Comparison of ENCODE assay signal across 33 cellular contexts in the genomic region with DNA sequence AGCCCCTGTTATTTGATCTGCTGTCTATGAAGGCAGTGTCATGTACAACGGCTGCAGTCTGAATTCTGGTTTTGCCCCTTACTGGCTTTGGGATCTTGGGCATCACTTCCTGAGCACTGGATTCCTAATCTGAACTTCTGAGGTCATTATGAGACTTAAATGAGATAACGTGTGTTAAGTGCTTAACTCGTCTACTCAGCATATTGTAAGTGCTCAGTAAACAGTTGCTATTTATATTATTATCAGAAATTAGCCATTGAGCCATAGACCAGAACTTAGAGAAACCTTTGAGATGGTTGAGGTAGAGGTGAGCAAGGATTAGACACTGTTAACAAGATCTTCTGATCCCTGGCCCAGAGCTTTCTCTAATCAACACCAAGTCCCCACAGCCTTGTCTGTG.
"Had no signal": no experiment of that assay in that cellular context is flagged by ENCODE, and none has a peak within 500 bp of the region (broad histone marks: within the 10 kb centered on the region; RNA-seq: fewer than 3 reads in every experiment).

No MANE protein-coding gene starts in this region.

- H3K4me3 ChIP-seq: adrenal gland, ascending aorta, body of pancreas, breast epithelium, cardiac muscle cell had no signal

- H3K27ac ChIP-seq: adrenal gland, ascending aorta, body of pancreas, brain microvascular endothelial cell, breast epithelium, cardiac muscle cell had no signal

- H3K9me3 ChIP-seq: adrenal gland, ascending aorta, body of pancreas, breast epithelium had no signal

- ATAC-seq: activated naive CD4-positive, alpha-beta T cell treated with anti-CD3 and anti-CD28 coated beads, Interleukin-2, amount 50 U/mL, for 72 hours; activated naive CD8-positive, alpha-beta T cell treated with anti-CD3 and anti-CD28 coated beads, Interleukin-2, amount 50 U/mL, for 24 hours; activated T-cell treated with anti-CD3 and anti-CD28 coated beads, Interleukin-2, amount 50 U/mL, for 4 hours; activated T-cell treated with anti-CD3 and anti-CD28 coated beads, Interleukin-2, amount 50 U/mL, for 72 hours; activated T-helper 17 cell treated with anti-CD3 and anti-CD28 coated beads, Interleukin-2, amount 50 U/mL, for 72 hours; body of pancreas had no signal

- H3K36me3 ChIP-seq: adrenal gland, ascending aorta, brain microvascular endothelial cell, breast epithelium, cardiac muscle cell had no signal

- FAIRE-seq: astrocyte, bronchial epithelial cell had no signal

- H3K27me3 ChIP-seq: adrenal gland, ascending aorta, body of pancreas, brain microvascular endothelial cell, breast epithelium, cardiac muscle cell had no signal

- DNase-seq: activated effector memory CD4-positive, alpha-beta T cell treated with anti-CD3 and anti-CD28 coated beads, Interleukin-2, amount 50 U/mL, for 16 hours; activated effector memory CD4-positive, alpha-beta T cell treated with Interleukin-2 at 50 U/mL for 16 hours; activated gamma-delta T cell; activated gamma-delta T cell treated with Interleukin-2 at 50 U/mL for 16 hours; activated naive CD4-positive, alpha-beta T cell; activated naive CD4-positive, alpha-beta T cell treated with anti-CD3 and anti-CD28 coated beads for 36 hours; activated naive CD4-positive, alpha-beta T cell treated with anti-CD3 and anti-CD28 coated beads, Interleukin-2, amount 10 ng/mL, durations not matched to agents 7 days and 5 days; activated naive CD4-positive, alpha-beta T cell treated with anti-CD3 and anti-CD28 coated beads, Interleukin-2, amount 50 U/mL, for 16 hours; activated naive CD4-positive, alpha-beta T cell treated with Interleukin-2 at 50 U/mL for 16 hours; activated naive CD8-positive, alpha-beta T cell treated with anti-CD3 and anti-CD28 coated beads for 36 hours; activated naive CD8-positive, alpha-beta T cell treated with anti-CD3 and anti-CD28 coated beads, Interleukin-2, amount 10 ng/mL, durations not matched to agents 7 days and 5 days; activated naive CD8-positive, alpha-beta T cell treated with anti-CD3 and anti-CD28 coated beads, Interleukin-2, amount 50 U/mL, for 24 hours; activated T-cell treated with anti-CD3 and anti-CD28 coated beads, Interleukin-2, amount 50 U/mL, for 24 hours; activated T-cell treated with anti-CD3 and anti-CD28 coated beads, Interleukin-2, amount 50 U/mL, for 4 hours; activated T-cell treated with anti-CD3 and anti-CD28 coated beads, Interleukin-2, amount 50 U/mL, for 48 hours; activated T-cell treated with anti-CD3 and anti-CD28 coated beads, Interleukin-2, amount 50 U/mL, for 72 hours; adrenal gland; amniotic stem cell; amygdala; anterior cingulate cortex; aorta; body of pancreas; brain microvascular endothelial cell; caudate nucleus; central memory CD4-positive, alpha-beta T cell; cerebellar nuclear complex had no signal

- H3K4me1 ChIP-seq: adrenal gland, ascending aorta, breast epithelium had no signal
